ENCODE assay signal across 23 cellular contexts in the genomic region with DNA sequence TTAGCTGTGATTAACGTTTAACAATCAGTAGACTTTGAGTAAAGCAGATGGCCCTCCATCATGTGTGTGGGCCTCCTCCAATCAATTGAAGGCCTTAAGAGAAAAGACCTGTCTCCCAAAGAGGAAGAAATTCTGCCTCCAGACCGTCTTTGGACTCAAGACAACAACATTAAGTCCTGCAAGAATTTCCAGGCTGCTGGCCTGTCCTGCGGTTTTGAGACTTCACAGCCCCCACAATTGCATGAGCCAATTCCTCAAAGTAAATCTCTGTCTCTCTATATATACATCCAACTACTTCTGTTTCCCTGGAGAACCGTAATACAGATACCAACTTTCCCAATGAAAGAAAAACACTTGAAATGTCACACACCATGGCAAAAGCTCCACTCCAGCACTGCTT. TPM values are rescaled to one million over a fixed set of nuclear protein-coding genes. Genes with fewer than 3 reads are reported as not detected.
A peak's percentile ranks its signal among the peaks of the same experiment; 100 is the strongest.
DNase-seq lines count a peak whose midpoint lies in the region; ATAC-seq and TF ChIP-seq lines count a peak whose summit lies in the region.
"Had no signal": no experiment of that assay in that cellular context is flagged by ENCODE, and none has a peak within 500 bp of the region (broad histone marks: within the 10 kb centered on the region; RNA-seq: fewer than 3 reads in every experiment).

No MANE protein-coding gene starts in this region.

- no peak overlapping the region for H3K4me3 ChIP-seq in fibroblast of the aortic adventitia (ENCODE audit: low read depth, low read length)
- H3K4me3 ChIP-seq: MG63, SK-N-MC had no signal

- CTCF ChIA-PET in Calu3 (lab: Charles Lee), result no interaction called here

- H3K27me3 Mint-ChIP-seq in nephron (ENCODE audit: low read depth) (peaks cover 9% of the 10 kb centered on the region), Calu3 (ENCODE audit: unreplicated experiment) (no peaks in the 10 kb centered on the region)

- H3K4me1 Mint-ChIP-seq in nephron (peaks cover 67% of the 10 kb centered on the region), Calu3 (ENCODE audit: low read depth, unreplicated experiment) (peaks cover 30% of the 10 kb centered on the region)
- H3K4me1 Mint-ChIP-seq: B cell had no signal

- H3K36me3 Mint-ChIP-seq in nephron (ENCODE audit: low read depth) (no peaks in the 10 kb centered on the region), Calu3 (ENCODE audit: insufficient read depth, unreplicated experiment) (no peaks in the 10 kb centered on the region)

- H3K27ac Mint-ChIP-seq in nephron (peak overlapping the region; percentile 30 to 97 (median 97)), Calu3 (ENCODE audit: unreplicated experiment) (no peak overlapping the region)
- H3K27ac Mint-ChIP-seq: B cell, H9 had no signal

- intact Hi-C loops in Calu3 (cut with micrococcal nuclease; ENCODE audit: unreplicated experiment), result no loop called here

- no peak for TF ChIP-seq CTCF in fibroblast of the aortic adventitia (IDR thresholded peaks at IDR 0.05; ENCODE audit: insufficient read depth, low read length)
- no peak for TF ChIP-seq CTCF in nephron (IDR thresholded peaks at IDR 0.05; ENCODE audit: unreplicated experiment in 3 of 3)
- TF ChIP-seq CTCF in Calu3 (IDR thresholded peaks at IDR 0.05; ENCODE audit: unreplicated experiment), result no peak

- peak overlapping the region in 1 of 3 experiments; percentile 48 for H3K4me3 Mint-ChIP-seq in nephron
- H3K4me3 Mint-ChIP-seq in Calu3 (ENCODE audit: low read depth, unreplicated experiment), result no peak overlapping the region
- H3K4me3 Mint-ChIP-seq: B cell, H9 had no signal

- DNase-seq in NCI-H187 treated with DMSO at 0.1 percent for 48 hours (lab: John Stamatoyannopoulos, UW) (peak; percentile 73), NCI-H187 (lab: John Stamatoyannopoulos, UW) (no peak), fibroblast of the aortic adventitia (ENCODE audit: low read depth) (peak; percentile 77), Calu3 (no peak), cerebellum (ENCODE audit: low spot score) (no peak), NCI-H526 (lab: John Stamatoyannopoulos, UW) (no peak)
- DNase-seq: GF-D8, H9, Kasumi-1, MG63, NCI-H1048, NCI-H1436, NCI-H2029 treated with DMSO at 0.1 percent for 48 hours, NCI-H2171, NCI-H446 treated with DMSO at 0.1 percent for 48 hours, NCI-H82, OCI-M1, SHP77 had no signal

- H3K9me3 Mint-ChIP-seq in nephron, result no peaks in the 10 kb centered on the region
- no peaks in the 10 kb centered on the region for H3K9me3 Mint-ChIP-seq in Calu3 (ENCODE audit: low read depth, unreplicated experiment)
- H3K9me3 Mint-ChIP-seq: H9 had no signal

- no TSS peak for BruUV-seq in Calu3 (replicated peaks; lab: Mats Ljungman, UMichigan)

- no peak for ATAC-seq in HG02678 (IDR thresholded peaks at IDR 0.05; ENCODE audit: unreplicated experiment)

RNA-seq across cellular contexts. Expression of gene REG4, which starts 16.4 kb away (rescaled TPM):
- total RNA-seq in fibroblast of the aortic adventitia (ENCODE audit: low replicate concordance) (not detected in 2 replicates), Calu3 (2022) (not detected in 2 replicates), cerebellum (not detected)
- total RNA-seq: B cell, H9, RPMI7951 had no signal

RNA-seq across cellular contexts. Expression of gene HMGCS2, which starts 26.2 kb away (rescaled TPM):
- total RNA-seq in fibroblast of the aortic adventitia (ENCODE audit: low replicate concordance) (not detected in 2 replicates), Calu3 (2022) (not detected in 2 replicates), cerebellum (0.64 TPM)
- total RNA-seq: B cell, H9, RPMI7951 had no signal

Comparison
In these comparisons a context has a peak if more than half of its experiments do, and no peak if none do; other contexts are left out.
1. DNase-seq: peak in NCI-H187 treated with DMSO at 0.1 percent for 48 hours (single experiment) and fibroblast of the aortic adventitia (single experiment); none in NCI-H187 (0 of 2), Calu3 (single experiment), cerebellum (single experiment) and NCI-H526 (0 of 2).